Comparison of ENCODE assay signal across 9 cellular contexts in the genomic region with DNA sequence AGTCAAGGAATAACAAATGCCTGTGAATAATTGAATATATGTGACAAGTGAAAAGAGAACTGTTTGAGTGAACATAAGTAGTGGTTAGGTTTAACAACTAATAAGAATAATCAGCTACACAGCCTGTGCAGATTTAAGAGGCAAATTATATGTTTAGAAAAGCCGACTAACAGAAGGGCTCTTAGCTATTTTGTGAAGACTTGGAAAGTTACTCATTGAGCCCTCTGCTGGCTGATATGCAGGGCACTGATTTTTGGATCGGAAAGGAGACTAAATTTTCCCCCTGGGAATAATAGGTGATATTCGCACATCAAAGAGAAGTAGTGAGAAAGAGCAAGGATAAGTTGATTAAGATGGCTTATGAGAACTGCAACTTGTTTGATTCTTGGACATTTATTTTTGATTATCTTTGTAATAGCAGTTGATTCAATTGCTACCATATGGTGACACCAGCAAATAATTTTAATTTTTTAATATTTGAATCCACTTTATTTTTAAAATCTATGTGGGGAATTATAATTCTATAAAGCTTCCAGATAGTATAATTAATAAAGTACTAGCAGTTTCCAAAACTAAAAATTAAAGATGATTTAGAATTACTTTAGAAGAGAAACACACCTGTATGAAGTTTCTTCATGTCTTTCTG.
DNase-seq lines count a peak whose midpoint lies in the region; ATAC-seq, FAIRE-seq and TF ChIP-seq lines count a peak whose summit lies in the region.
"Had no signal": no experiment of that assay in that cellular context is flagged by ENCODE, and none has a peak within 500 bp of the region (broad histone marks: within the 10 kb centered on the region; RNA-seq: fewer than 3 reads in every experiment).

No MANE protein-coding gene starts in this region.

- DNase-seq in D341Med (ENCODE audit: low spot score) = peak; percentile 49
- DNase-seq in HFFc6 = peak; percentile 42
- peak; percentile 20 for DNase-seq in RCC 7860 (ENCODE audit: low spot score)
- DNase-seq in foreskin fibroblast = peak; percentile 11 to 64
- DNase-seq in retina = peak; percentile 16
- no peak for DNase-seq in mucosa of gallbladder (ENCODE audit: low spot score)

- ATAC-seq in GM21529 (IDR thresholded peaks at IDR 0.05; ENCODE audit: unreplicated experiment) (no peak), HG03521 (IDR thresholded peaks at IDR 0.05; ENCODE audit: unreplicated experiment) (no peak)

- no peaks in the 10 kb centered on the region; the same call in 1 of the 2 replicates for H3K27me3 Mint-ChIP-seq in HFFc6 (ENCODE audit: insufficient read depth)
- H3K27me3 Mint-ChIP-seq: memory B cell had no signal

- H3K4me3 ChIP-seq in foreskin fibroblast (ENCODE audit: low read depth in 1 of 2, low read length in 2 of 2) = no peak overlapping the region

- no peaks in the 10 kb centered on the region for H3K9me3 Mint-ChIP-seq in HFFc6

- H3K27ac Mint-ChIP-seq in HFFc6 = no peak overlapping the region
- H3K27ac Mint-ChIP-seq: memory B cell had no signal

- peaks cover 21% of the 10 kb centered on the region for H3K4me1 Mint-ChIP-seq in HFFc6 (ENCODE audit: low read depth)
- H3K4me1 Mint-ChIP-seq: memory B cell had no signal

- TF ChIP-seq CTCF in HFFc6 (IDR thresholded peaks at IDR 0.05) = peak; percentile 88
- peak; percentile 89 for TF ChIP-seq CTCF in foreskin fibroblast (IDR thresholded peaks at IDR 0.05; ENCODE audit: low read depth, low read length)

- no peak overlapping the region; the same call in 1 of the 2 replicates for H3K4me3 Mint-ChIP-seq in HFFc6
- H3K4me3 Mint-ChIP-seq: memory B cell had no signal

- no peak for FAIRE-seq in RCC 7860 (lab: Jason Lieb, UNC)

- no peaks in the 10 kb centered on the region for H3K36me3 Mint-ChIP-seq in HFFc6 (ENCODE audit: low read depth)
- H3K36me3 Mint-ChIP-seq: memory B cell had no signal
